Comparison of ENCODE assay signal across 11 cellular contexts in genomic region chr17:8940866-8941471, GRCh38. TPM values are rescaled to one million over a fixed set of nuclear protein-coding genes. Genes with fewer than 3 reads are reported as not detected.
DNase-seq lines count a peak whose midpoint lies in the region; ATAC-seq and TF ChIP-seq lines count a peak whose summit lies in the region.
"Had no signal": no experiment of that assay in that cellular context is flagged by ENCODE, and none has a peak within 500 bp of the region (broad histone marks: within the 10 kb centered on the region; RNA-seq: fewer than 3 reads in every experiment).

No MANE protein-coding gene starts in this region.

- H3K4me1 ChIP-seq in mucosa of descending colon (ENCODE audit: low read depth) (no peaks in the 10 kb centered on the region), heart left ventricle (peaks cover 0 to 61% (median 0%) of the 10 kb centered on the region in 12 donors)

- H3K27ac Mint-ChIP-seq in activated T-cell treated with anti-CD3 and anti-CD28 coated beads, Interleukin-2, amount 50 U/mL, for 24 hours, result peak overlapping the region; percentile 93

- peak overlapping the region in 1 of 12 donors; percentile 77 for H3K27ac ChIP-seq in heart left ventricle

- no peaks in the 10 kb centered on the region for H3K27me3 Mint-ChIP-seq in activated T-cell treated with anti-CD3 and anti-CD28 coated beads, Interleukin-2, amount 50 U/mL, for 24 hours

- peaks cover 0 to 24% (median 0%) of the 10 kb centered on the region in 9 donors for H3K27me3 ChIP-seq in heart left ventricle

- H3K4me3 Mint-ChIP-seq in activated T-cell treated with anti-CD3 and anti-CD28 coated beads, Interleukin-2, amount 50 U/mL, for 24 hours, result peak overlapping the region; percentile 69

- WGBS in heart left ventricle, 4 donors, result 53 to 70% (median 63%) methylated on average over 6 of the region's 6 CpGs

- H3K9me3 Mint-ChIP-seq in activated T-cell treated with anti-CD3 and anti-CD28 coated beads, Interleukin-2, amount 50 U/mL, for 24 hours, result no peaks in the 10 kb centered on the region

- TF ChIP-seq POLR2A in heart left ventricle (IDR thresholded peaks at IDR 0.05), result no peak

- TF ChIP-seq CTCF in mucosa of descending colon (IDR thresholded peaks at IDR 0.05) (no peak), heart left ventricle (IDR thresholded peaks at IDR 0.05) (no peak)

- DNase-seq in CD1c-positive myeloid dendritic cell (ENCODE audit: extremely low spot score), result peak; percentile 42
- DNase-seq in activated T-cell treated with anti-CD3 and anti-CD28 coated beads, Interleukin-2, amount 50 U/mL, for 24 hours, result peak; percentile 65
- no peak for DNase-seq in mucosa of descending colon
- no peak for DNase-seq in heart left ventricle
- no peak for DNase-seq in NCI-H748 (lab: John Stamatoyannopoulos, UW; ENCODE audit: unreplicated experiment)
- DNase-seq in medulla oblongata (ENCODE audit: extremely low spot score), result no peak
- no peak for DNase-seq in SK-N-DZ (ENCODE audit: low spot score)
- DNase-seq: glutamatergic neuron, mesenchymal stem cell, NCI-H1436 had no signal

- peaks cover 85% of the 10 kb centered on the region for H3K4me1 Mint-ChIP-seq in activated T-cell treated with anti-CD3 and anti-CD28 coated beads, Interleukin-2, amount 50 U/mL, for 24 hours (ENCODE audit: low read depth)

- no peaks in the 10 kb centered on the region for H3K9me3 ChIP-seq in mucosa of descending colon
- H3K9me3 ChIP-seq in heart left ventricle, result peaks cover 0 to 7% (median 0%) of the 10 kb centered on the region in 12 donors

- H3K4me3 ChIP-seq in mucosa of descending colon, result no peak overlapping the region
- H3K4me3 ChIP-seq in heart left ventricle, result no peak overlapping the region

- ATAC-seq in HG02678 (IDR thresholded peaks at IDR 0.05; ENCODE audit: unreplicated experiment) (peak; percentile 10), mucosa of descending colon (peak; percentile 47), heart left ventricle (no peak)

- intact Hi-C loops in mucosa of descending colon (cut with DNase I, micrococcal nuclease), result no loop called here
- intact Hi-C loops in heart left ventricle (cut with DNase I), result no loop called here

- H3K36me3 ChIP-seq in mucosa of descending colon (ENCODE audit: low read depth), result no peaks in the 10 kb centered on the region
- peaks cover 0 to 5% (median 0%) of the 10 kb centered on the region in 9 donors for H3K36me3 ChIP-seq in heart left ventricle

- H3K36me3 Mint-ChIP-seq in activated T-cell treated with anti-CD3 and anti-CD28 coated beads, Interleukin-2, amount 50 U/mL, for 24 hours (ENCODE audit: low read depth), result peaks cover 50% of the 10 kb centered on the region

RNA-seq across cellular contexts. Expression of gene PIK3R5, which starts 24.5 kb away (rescaled TPM):
- 10 to 100 TPM in 1 of 3 donors, 1 to 10 TPM in 2; 2.7 to 10.4 (median 6.8) TPM for total RNA-seq in mucosa of descending colon
- 10 to 100 TPM in 1 of 9 donors, 1 to 10 TPM in 8; 1.5 to 21.6 (median 2.9) TPM for total RNA-seq in heart left ventricle
- polyA plus RNA-seq in heart left ventricle, result 1 to 10 TPM; 1.4 to 1.9 TPM
- not detected in 2 replicates for polyA plus RNA-seq in SK-N-DZ (2014; cell fraction: cytosol; rRNA removed)
- polyA plus RNA-seq in SK-N-DZ (2014; cell fraction: nucleus; rRNA removed), result not detected in 2 replicates

Comparison
In these comparisons a context has a peak if more than half of its experiments do, and no peak if none do; other contexts are left out.
1. DNase-seq: peak in CD1c-positive myeloid dendritic cell (single experiment) and activated T-cell treated with anti-CD3 and anti-CD28 coated beads, Interleukin-2, amount 50 U/mL, for 24 hours (single experiment); none in mucosa of descending colon (0 of 3), heart left ventricle (0 of 5), NCI-H748 (single experiment), medulla oblongata (single experiment) and SK-N-DZ (single experiment).
2. ATAC-seq: peak in HG02678 (single experiment) and mucosa of descending colon (single experiment); none in heart left ventricle (0 of 4).